In genomic region chr22:49269371-49269770, GRCh38 we compare ENCODE assay signal across 13 cellular contexts.
"Had no signal": no experiment of that assay in that cellular context is flagged by ENCODE, and none has a peak within 500 bp of the region (broad histone marks: within the 10 kb centered on the region; RNA-seq: fewer than 3 reads in every experiment).

No MANE protein-coding gene starts in this region.

- H3K27ac Mint-ChIP-seq: activated CD4-positive, alpha-beta memory T cell treated with anti-CD3 and anti-CD28 coated beads for 36 hours; natural killer cell treated with Interleukin-12 subunit alpha and Interleukin-12 subunit beta and Interleukin-15 and Interleukin-18, amount 100 ng/mL, for 72 hours; stimulated activated naive CD8-positive, alpha-beta T cell treated with anti-CD3 and anti-CD28 coated beads, Interleukin-15, Interleukin-2, amounts not matched to agents 100 ng/mL and 50 ng/mL, for 24 hours had no signal

- H3K9me3 Mint-ChIP-seq: activated CD4-positive, alpha-beta memory T cell treated with anti-CD3 and anti-CD28 coated beads for 36 hours; natural killer cell treated with Interleukin-12 subunit alpha and Interleukin-12 subunit beta and Interleukin-15 and Interleukin-18, amount 100 ng/mL, for 72 hours; stimulated activated naive CD8-positive, alpha-beta T cell treated with anti-CD3 and anti-CD28 coated beads, Interleukin-15, Interleukin-2, amounts not matched to agents 100 ng/mL and 50 ng/mL, for 24 hours had no signal

- H3K9me3 ChIP-seq: ascending aorta, heart left ventricle, upper lobe of right lung had no signal

- ATAC-seq: heart left ventricle, left colon had no signal

- H3K4me3 Mint-ChIP-seq: activated CD4-positive, alpha-beta memory T cell treated with anti-CD3 and anti-CD28 coated beads for 36 hours; natural killer cell treated with Interleukin-12 subunit alpha and Interleukin-12 subunit beta and Interleukin-15 and Interleukin-18, amount 100 ng/mL, for 72 hours; stimulated activated naive CD8-positive, alpha-beta T cell treated with anti-CD3 and anti-CD28 coated beads, Interleukin-15, Interleukin-2, amounts not matched to agents 100 ng/mL and 50 ng/mL, for 24 hours had no signal

- DNase-seq: activated CD4-positive, alpha-beta memory T cell treated with anti-CD3 and anti-CD28 coated beads for 36 hours; activated T-cell treated with anti-CD3 and anti-CD28 coated beads, Interleukin-2, amount 50 U/mL, for 48 hours; foreskin melanocyte; heart left ventricle; mammary epithelial cell; stimulated activated CD4-positive, alpha-beta T cell treated with anti-CD3 and anti-CD28 coated beads, Interleukin-2, amount 100 ng/mL, for 48 hours; stimulated activated CD8-positive, alpha-beta memory T cell treated with anti-CD3 and anti-CD28 coated beads, Interleukin-4, amount 100 ng/mL, for 48 hours; T-helper 9 cell; upper lobe of right lung had no signal

- H3K27me3 ChIP-seq: ascending aorta had no signal

- H3K36me3 Mint-ChIP-seq: activated CD4-positive, alpha-beta memory T cell treated with anti-CD3 and anti-CD28 coated beads for 36 hours; natural killer cell treated with Interleukin-12 subunit alpha and Interleukin-12 subunit beta and Interleukin-15 and Interleukin-18, amount 100 ng/mL, for 72 hours had no signal

- H3K27ac ChIP-seq: ascending aorta, heart left ventricle, upper lobe of right lung had no signal

- H3K36me3 ChIP-seq: ascending aorta, heart left ventricle, upper lobe of right lung had no signal

- H3K4me1 ChIP-seq: ascending aorta, heart left ventricle, upper lobe of right lung had no signal

- H3K4me3 ChIP-seq: ascending aorta, heart left ventricle, upper lobe of right lung had no signal
